ENCODE assay signal across 22 cellular contexts in genomic region chr19:40923934-40924391, GRCh38. TPM values are rescaled to one million over a fixed set of nuclear protein-coding genes. Genes with fewer than 3 reads are reported as not detected.
A peak's percentile ranks its signal among the peaks of the same experiment; 100 is the strongest.
DNase-seq lines count a peak whose midpoint lies in the region; ATAC-seq, FAIRE-seq and TF ChIP-seq lines count a peak whose summit lies in the region.
"Had no signal": no experiment of that assay in that cellular context is flagged by ENCODE, and none has a peak within 500 bp of the region (broad histone marks: within the 10 kb centered on the region; RNA-seq: fewer than 3 reads in every experiment).

No MANE protein-coding gene starts in this region.

- WGBS in liver: 59% methylated on average over 7 of the region's 7 CpGs
- WGBS in HepG2 (ENCODE audit: low lambda C conversion rate): 24% methylated on average over 6 of the region's 7 CpGs

- H3K9me3 Mint-ChIP-seq in CD14-positive monocyte: peaks cover 9 to 22% (median 19%) of the 10 kb centered on the region in 7 donors

- H3K4me3 ChIP-seq in liver (ENCODE audit: low read depth in 1 of 3, low read length in 3 of 3) (peak overlapping the region in 2 of 3 donors; percentile 20 to 46), HepG2 (replicated peaks in 1 of 3; ENCODE audit: insufficient read depth in 1 of 3, low read depth in 2 of 3, low read length in 3 of 3) (no peak overlapping the region), left lung (peak overlapping the region; percentile 24 to 40), mucosa of stomach (ENCODE audit: low read length) (no peak overlapping the region), HAP-1 (no peak overlapping the region)
- H3K4me3 ChIP-seq: BLaER1 treated with 17β-estradiol and CSF1 and Interleukin-3, amounts not matched to agents 10 nM and 100 nM; GM12878 had no signal

- intact Hi-C loops in HepG2 (cut with micrococcal nuclease; ENCODE audit: unreplicated experiment) (no loop called here), left lung (cut with DNase I) (no loop called here), CD14-positive monocyte (cut with micrococcal nuclease) (no loop called here)

- peaks cover 0 to 5% (median 4%) of the 10 kb centered on the region in 3 donors for H3K27me3 Mint-ChIP-seq in CD14-positive monocyte (ENCODE audit: low read depth in 3 of 3)

- H3K4me3 Mint-ChIP-seq in CD14-positive monocyte: no peak overlapping the region

- H3K27me3 ChIP-seq in liver (ENCODE audit: control insufficient read depth in 4 of 4, insufficient read depth in 4 of 4, low read length in 3 of 4) (no peaks in the 10 kb centered on the region), HepG2 (ENCODE audit: control insufficient read depth in 1 of 2, insufficient read depth in 2 of 2, low read length in 2 of 2) (peaks cover 5 to 54% of the 10 kb centered on the region in 2 experiments), left lung (no peaks in the 10 kb centered on the region), mucosa of stomach (ENCODE audit: control insufficient read depth, insufficient read depth, low read length) (no peaks in the 10 kb centered on the region), HAP-1 (ENCODE audit: low read depth) (peaks cover 3% of the 10 kb centered on the region; the same call in 1 of the 2 replicates)
- H3K27me3 ChIP-seq: BLaER1 treated with 17β-estradiol and CSF1 and Interleukin-3, amounts not matched to agents 10 nM and 100 nM had no signal

- peak; percentile 33 to 58 for TF ChIP-seq RAD21 in liver (IDR thresholded peaks at IDR 0.05)
- no peak for TF ChIP-seq RAD21 in HepG2 (CRISPR knock-in tag; IDR thresholded peaks at IDR 0.05)

- no TSS peak for BruUV-seq in HepG2 (replicated peaks; lab: Mats Ljungman, UMichigan)

- in situ Hi-C loops in HepG2 (cut with HindIII; ENCODE audit: extremely low pct_ligation_motif_present, low pct_unique_long_range_greater_than_20kb): no loop called here
- in situ Hi-C loops in HAP-1 (cut with MboI; ENCODE audit: low sequenced_read_pairs): loop anchor here (25.0 kb wide), 1 partner anchor 262 kb away; no protein-coding TSS in a partner anchor

- H3K4me2 ChIP-seq in HepG2 (ENCODE audit: low read depth, low read length): no peak overlapping the region
- H3K4me2 ChIP-seq: BLaER1 treated with 17β-estradiol and CSF1 and Interleukin-3, amounts not matched to agents 10 nM and 100 nM had no signal

- no peaks in the 10 kb centered on the region for H3K4me1 Mint-ChIP-seq in CD14-positive monocyte

- no peak for DNase-seq in HepG2 (ENCODE audit: low spot score)
- DNase-seq in left lung: peak; percentile 62 to 78
- DNase-seq in OCI-M1 (lab: John Stamatoyannopoulos, UW): no peak
- DNase-seq in CD14-positive monocyte (ENCODE audit: low spot score): no peak
- DNase-seq in HAP-1 (ENCODE audit: low spot score in 2 of 2): no peak
- DNase-seq: DMS 273 treated with DMSO at 0.1 percent for 48 hours, GDM1, GOT3, NCI-H1105 treated with DMSO at 0.1 percent for 48 hours, NCI-H187, NCI-H226, NCI-H524 treated with DMSO at 0.1 percent for 48 hours, Right ventricle myocardium superior had no signal

- CTCF ChIA-PET in HepG2 (lab: Yijun Ruan, JAX; ENCODE audit: low intra/inter-chr PET ratio, low total read pairs): no interaction called here

- H3K4me1 ChIP-seq in liver (ENCODE audit: control insufficient read depth in 4 of 4, insufficient read depth in 4 of 4, low read length in 3 of 4) (peaks cover 10 to 38% (median 24%) of the 10 kb centered on the region in 4 donors), HepG2 (ENCODE audit: insufficient read depth, low read length) (peaks cover 23% of the 10 kb centered on the region), left lung (no peaks in the 10 kb centered on the region), mucosa of stomach (ENCODE audit: control insufficient read depth, insufficient read depth, low read length) (peaks cover 43% of the 10 kb centered on the region), HAP-1 (no peaks in the 10 kb centered on the region)
- H3K4me1 ChIP-seq: BLaER1 treated with 17β-estradiol and CSF1 and Interleukin-3, amounts not matched to agents 10 nM and 100 nM had no signal

- no peak for TF ChIP-seq POLR2A in HepG2 (IDR thresholded peaks at IDR 0.05; ENCODE audit: insufficient read depth in 1 of 2, low read depth in 2 of 2, low read length in 2 of 2)

- H3K9me3 ChIP-seq in liver (ENCODE audit: control insufficient read depth in 4 of 4, low read length in 3 of 4) (peaks cover 0 to 2% (median 0%) of the 10 kb centered on the region in 4 donors), HepG2 (ENCODE audit: low read length) (peaks cover 13% of the 10 kb centered on the region), left lung (peaks cover 0 to 13% of the 10 kb centered on the region in 2 donors), mucosa of stomach (ENCODE audit: control insufficient read depth, low read length) (peaks cover 4% of the 10 kb centered on the region), HAP-1 (no peaks in the 10 kb centered on the region)

- no peak for ATAC-seq in HepG2
- ATAC-seq in left lung: peak; percentile 73
- ATAC-seq in HG02588 (IDR thresholded peaks at IDR 0.05; ENCODE audit: unreplicated experiment): no peak
- ATAC-seq: GM12878 had no signal

- H4K20me1 ChIP-seq in HepG2 (ENCODE audit: insufficient read depth, low read length): peaks cover 4% of the 10 kb centered on the region; the same call in 1 of the 2 replicates
- H4K20me1 ChIP-seq: BLaER1 treated with 17β-estradiol and CSF1 and Interleukin-3, amounts not matched to agents 10 nM and 100 nM had no signal

- TF ChIP-seq EP300 in HepG2 (IDR thresholded peaks at IDR 0.05; ENCODE audit: low read depth in 2 of 2, low read length in 2 of 2): no peak
- TF ChIP-seq EP300 in HepG2 (CRISPR knock-in tag; IDR thresholded peaks at IDR 0.05; ENCODE audit: borderline replicate concordance): no peak

- H3K27ac ChIP-seq in liver (ENCODE audit: low read depth in 1 of 2, low read length in 2 of 2) (peak overlapping the region; percentile 76 to 86), HepG2 (ENCODE audit: extremely low read length, insufficient read depth, low read length) (no peak overlapping the region), left lung (peak overlapping the region; percentile 39 to 60)
- H3K27ac ChIP-seq: BLaER1 treated with 17β-estradiol and CSF1 and Interleukin-3, amounts not matched to agents 10 nM and 100 nM had no signal

- H3K36me3 Mint-ChIP-seq in CD14-positive monocyte: no peaks in the 10 kb centered on the region

- no peaks in the 10 kb centered on the region for H3K36me3 ChIP-seq in liver (ENCODE audit: control insufficient read depth in 4 of 4, insufficient read depth in 3 of 4, low read depth in 1 of 4, low read length in 3 of 4)
- no peaks in the 10 kb centered on the region for H3K36me3 ChIP-seq in HepG2 (replicated peaks in 1 of 2; ENCODE audit: control insufficient read depth in 1 of 2, insufficient read depth in 2 of 2, low read length in 2 of 2)
- no peaks in the 10 kb centered on the region for H3K36me3 ChIP-seq in left lung
- no peaks in the 10 kb centered on the region for H3K36me3 ChIP-seq in mucosa of stomach (ENCODE audit: control insufficient read depth, insufficient read depth, low read length)
- H3K36me3 ChIP-seq in HAP-1 (replicated peaks): no peaks in the 10 kb centered on the region
- H3K36me3 ChIP-seq: BLaER1 treated with 17β-estradiol and CSF1 and Interleukin-3, amounts not matched to agents 10 nM and 100 nM had no signal

- TF ChIP-seq CTCF in liver (IDR thresholded peaks at IDR 0.05; ENCODE audit: low read depth, low read length, missing input control) (no peak), HepG2 (CRISPR knock-in tag; IDR thresholded peaks at IDR 0.05) (no peak), left lung (IDR thresholded peaks at IDR 0.05) (no peak), CD14-positive monocyte (IDR thresholded peaks at IDR 0.05) (no peak)

- H3K79me2 ChIP-seq in HepG2 (ENCODE audit: insufficient read depth, low read length): no peaks in the 10 kb centered on the region

- H3K27ac Mint-ChIP-seq in CD14-positive monocyte: peak overlapping the region in 1 of 7 donors; percentile 0

- H2AFZ ChIP-seq in HepG2 (ENCODE audit: low read length): no peak overlapping the region

- H3K9ac ChIP-seq in liver (ENCODE audit: low read depth in 1 of 2, low read length in 2 of 2) (no peak overlapping the region), HepG2 (ENCODE audit: insufficient read depth, low read depth, low read length) (no peak overlapping the region), mucosa of stomach (ENCODE audit: low read length) (peak overlapping the region; percentile 40)
- H3K9ac ChIP-seq: BLaER1 treated with 17β-estradiol and CSF1 and Interleukin-3, amounts not matched to agents 10 nM and 100 nM had no signal

- no peak for FAIRE-seq in HepG2 (lab: Jason Lieb, UNC)
- FAIRE-seq: GM12878, HTR-8/SVneo, RCC 7860 had no signal

- POLR2A ChIA-PET in HepG2 (lab: Yijun Ruan, JAX): no interaction called here

TF ChIP-seq in liver, 16 proteins besides CTCF, POLR2A, EP300 and RAD21 (continues in another document):
- TF ChIP-seq SP1 (IDR thresholded peaks at IDR 0.05) (peak; percentile 89), RXRA (IDR thresholded peaks at IDR 0.05) (peak; percentile 69 to 97)

TF ChIP-seq in HepG2, 621 proteins besides CTCF, POLR2A, EP300 and RAD21 (continues in another document):
- TF ChIP-seq ZNF737 (CRISPR knock-in tag; IDR thresholded peaks at IDR 0.05; ENCODE audit: borderline replicate concordance): no peak

RNA-seq across cellular contexts. Expression of gene CYP2A7, which starts 41.9 kb away (rescaled TPM):
- total RNA-seq in liver (1 to 10 TPM in 1 of 2 donors, not detected in 1; 7.4 TPM), HepG2 (2016; rRNA removed; fragmentation: Illumina TruSeq; extraction: Trizol) (not detected in 2 replicates), left lung (not detected)
- polyA plus RNA-seq in liver (10 to 100 TPM in 1 of 2 donors, 1 to 10 TPM in 1; 3.3 to 57.9 TPM), HepG2 (2011; rRNA removed) (not detected in 2 replicates), CD14-positive monocyte (not detected)
- not detected in 2 replicates for total RNA-seq in HepG2 (2016; cell fraction: cytosol; rRNA removed; fragmentation: Illumina TruSeq; extraction: Trizol; ENCODE audit: low read depth)
- not detected in 2 replicates for total RNA-seq in HepG2 (2016; cell fraction: insoluble cytoplasmic fraction; rRNA removed; fragmentation: Illumina TruSeq; extraction: Trizol)
- not detected in 2 replicates for total RNA-seq in HepG2 (2016; cell fraction: membrane; rRNA removed; fragmentation: Illumina TruSeq; extraction: Trizol)
- not detected in 2 replicates for total RNA-seq in HepG2 (2016; cell fraction: nucleus; rRNA removed; fragmentation: Illumina TruSeq; extraction: Trizol)
- not detected in 2 replicates for polyA plus RNA-seq in HepG2 (2011; cell fraction: cytosol; rRNA removed)
- not detected in 2 replicates for polyA plus RNA-seq in HepG2 (2011; cell fraction: nucleus; rRNA removed)
- polyA plus RNA-seq in HepG2 (2012): not detected in 2 replicates
- not detected in 2 replicates for polyA plus RNA-seq in HepG2 (2016; cell fraction: cytosol; fragmentation: Illumina TruSeq; extraction: Trizol; ENCODE audit: low read depth)
- not detected in 2 replicates for polyA plus RNA-seq in HepG2 (2016; cell fraction: insoluble cytoplasmic fraction; fragmentation: Illumina TruSeq; extraction: Trizol; ENCODE audit: low read depth)
- polyA plus RNA-seq in HepG2 (2016; cell fraction: membrane; fragmentation: Illumina TruSeq; extraction: Trizol; ENCODE audit: low read depth): not detected in 2 replicates
- polyA plus RNA-seq in HepG2 (2016; cell fraction: nucleus; fragmentation: Illumina TruSeq; extraction: Trizol; ENCODE audit: insufficient read depth, low read depth): not detected in 2 replicates
- not detected in 2 replicates for polyA minus RNA-seq in HepG2 (2011; rRNA and poly(A)+ RNA removed; ENCODE audit: low replicate concordance)
- polyA minus RNA-seq in HepG2 (2011; cell fraction: cytosol; rRNA and poly(A)+ RNA removed): not detected in 2 replicates
- not detected in 2 replicates for polyA minus RNA-seq in HepG2 (2011; cell fraction: nucleus; rRNA and poly(A)+ RNA removed)
- total RNA-seq: A172, GM12878, LHCN-M2, Right ventricle myocardium superior had no signal
- polyA plus RNA-seq: GM12878 had no signal

Comparison
In these comparisons a context has a peak if more than half of its experiments do, and no peak if none do; other contexts are left out.
1. H3K4me3 ChIP-seq: peak in liver (2 of 3) and left lung (2 of 2); none in HepG2 (0 of 3), mucosa of stomach (single experiment) and HAP-1 (single experiment).
2. DNase-seq: peak in left lung (2 of 2); none in HepG2 (single experiment), OCI-M1 (single experiment), CD14-positive monocyte (single experiment) and HAP-1 (0 of 2).